12 cellular contexts compared by ENCODE assay signal in genomic region chr11:130611791-130612251, GRCh38.
DNase-seq lines count a peak whose midpoint lies in the region; ATAC-seq and TF ChIP-seq lines count a peak whose summit lies in the region.
"Had no signal": no experiment of that assay in that cellular context is flagged by ENCODE, and none has a peak within 500 bp of the region (broad histone marks: within the 10 kb centered on the region; RNA-seq: fewer than 3 reads in every experiment).

No MANE protein-coding gene starts in this region.

- H3K27me3 Mint-ChIP-seq in activated CD8-positive, alpha-beta memory T cell treated with anti-CD3 and anti-CD28 coated beads, Interleukin-2, amount 10 ng/mL, durations not matched to agents 7 days and 5 days, result peaks cover 5% of the 10 kb centered on the region

- H3K4me3 Mint-ChIP-seq in activated CD8-positive, alpha-beta memory T cell treated with anti-CD3 and anti-CD28 coated beads, Interleukin-2, amount 10 ng/mL, durations not matched to agents 7 days and 5 days, result no peak overlapping the region

- H3K9me3 ChIP-seq in ascending aorta, result no peaks in the 10 kb centered on the region
- no peaks in the 10 kb centered on the region for H3K9me3 ChIP-seq in hepatocyte (ENCODE audit: low read depth)
- H3K9me3 ChIP-seq: upper lobe of right lung had no signal

- TF ChIP-seq CTCF in ascending aorta (IDR thresholded peaks at IDR 0.05) (no peak), hepatocyte (IDR thresholded peaks at IDR 0.05; ENCODE audit: poor library complexity) (no peak)

- H3K27ac ChIP-seq in ascending aorta (peak overlapping the region; percentile 27 to 76), hepatocyte (peak overlapping the region; percentile 37)
- H3K27ac ChIP-seq: upper lobe of right lung, VCaP had no signal

- WGBS in hepatocyte (ENCODE audit: low lambda C conversion rate, missing lambda C conversion rate), result 80% methylated on average over 5 of the region's 5 CpGs

- H3K4me3 ChIP-seq in ascending aorta (no peak overlapping the region), hepatocyte (no peak overlapping the region)
- H3K4me3 ChIP-seq: upper lobe of right lung had no signal

- no peak overlapping the region for H3K4me2 ChIP-seq in hepatocyte

- intact Hi-C loops in ascending aorta (cut with DNase I), result loop anchor here (2.0 to 5.0 kb wide), 4 partner anchors 65 to 545 kb away; partner anchors contain the start of gene APLP2

- DNase-seq in A172 (ENCODE audit: low spot score) (peak; percentile 83), HS-5 (ENCODE audit: low read depth) (peak; percentile 77), ascending aorta (ENCODE audit: low spot score in 2 of 2) (no peak), hepatocyte (ENCODE audit: low spot score) (no peak), occipital lobe (lab: John Stamatoyannopoulos, UW) (no peak), SHP77 (lab: John Stamatoyannopoulos, UW) (no peak)
- no peak for DNase-seq in activated CD8-positive, alpha-beta memory T cell treated with anti-CD3 and anti-CD28 coated beads, Interleukin-2, amount 10 ng/mL, durations not matched to agents 7 days and 5 days
- DNase-seq: amygdala, RPMI8226, upper lobe of right lung had no signal

- H3K36me3 Mint-ChIP-seq in activated CD8-positive, alpha-beta memory T cell treated with anti-CD3 and anti-CD28 coated beads, Interleukin-2, amount 10 ng/mL, durations not matched to agents 7 days and 5 days, result no peaks in the 10 kb centered on the region

- H3K27ac Mint-ChIP-seq in activated CD8-positive, alpha-beta memory T cell treated with anti-CD3 and anti-CD28 coated beads, Interleukin-2, amount 10 ng/mL, durations not matched to agents 7 days and 5 days, result no peak overlapping the region

- H3K4me1 Mint-ChIP-seq in activated CD8-positive, alpha-beta memory T cell treated with anti-CD3 and anti-CD28 coated beads, Interleukin-2, amount 10 ng/mL, durations not matched to agents 7 days and 5 days, result no peaks in the 10 kb centered on the region

- no peaks in the 10 kb centered on the region for H3K27me3 ChIP-seq in ascending aorta
- H3K27me3 ChIP-seq in hepatocyte, result no peaks in the 10 kb centered on the region
- H3K27me3 ChIP-seq: upper lobe of right lung had no signal

- H3K36me3 ChIP-seq in ascending aorta, result no peaks in the 10 kb centered on the region
- H3K36me3 ChIP-seq in hepatocyte (replicated peaks; ENCODE audit: insufficient read depth, low read depth), result no peaks in the 10 kb centered on the region
- H3K36me3 ChIP-seq: upper lobe of right lung had no signal

- H3K79me2 ChIP-seq in hepatocyte, result no peaks in the 10 kb centered on the region

- H4K20me1 ChIP-seq in hepatocyte (ENCODE audit: insufficient read depth, poor library complexity, severe bottlenecking), result no peaks in the 10 kb centered on the region

- peaks cover 10 to 44% of the 10 kb centered on the region in 2 donors for H3K4me1 ChIP-seq in ascending aorta
- H3K4me1 ChIP-seq in hepatocyte (ENCODE audit: insufficient read depth), result peaks cover 11% of the 10 kb centered on the region
- H3K4me1 ChIP-seq: upper lobe of right lung had no signal

- no peaks in the 10 kb centered on the region for H3K9me3 Mint-ChIP-seq in activated CD8-positive, alpha-beta memory T cell treated with anti-CD3 and anti-CD28 coated beads, Interleukin-2, amount 10 ng/mL, durations not matched to agents 7 days and 5 days (ENCODE audit: low read depth)

- no peaks in the 10 kb centered on the region for H3K9me2 ChIP-seq in hepatocyte (replicated peaks; ENCODE audit: insufficient read depth)

- CTCF ChIA-PET in activated CD8-positive, alpha-beta memory T cell treated with anti-CD3 and anti-CD28 coated beads, Interleukin-2, amount 10 ng/mL, durations not matched to agents 7 days and 5 days (lab: Charles Lee), result no interaction called here

- H2AFZ ChIP-seq in hepatocyte, result no peak overlapping the region

- ATAC-seq in HG03460 (IDR thresholded peaks at IDR 0.05; ENCODE audit: unreplicated experiment), result no peak
- ATAC-seq in activated CD8-positive, alpha-beta memory T cell treated with anti-CD3 and anti-CD28 coated beads, Interleukin-2, amount 10 ng/mL, durations not matched to agents 7 days and 5 days, result no peak

Comparison
In these comparisons a context has a peak if more than half of its experiments do, and no peak if none do; other contexts are left out.
1. DNase-seq: peak in A172 (single experiment) and HS-5 (single experiment); none in ascending aorta (0 of 2), hepatocyte (single experiment), occipital lobe (single experiment), activated CD8-positive, alpha-beta memory T cell treated with anti-CD3 and anti-CD28 coated beads, Interleukin-2, amount 10 ng/mL, durations not matched to agents 7 days and 5 days (single experiment) and SHP77 (0 of 2).